In genomic region chr5:73186976-73187375, GRCh38 we compare ENCODE assay signal across 33 cellular contexts. TPM values are rescaled to one million over a fixed set of nuclear protein-coding genes. Genes with fewer than 3 reads are reported as not detected.
"Had no signal": no experiment of that assay in that cellular context is flagged by ENCODE, and none has a peak within 500 bp of the region (broad histone marks: within the 10 kb centered on the region; RNA-seq: fewer than 3 reads in every experiment).

No MANE protein-coding gene starts in this region.

- H3K9me3 ChIP-seq: gastrocnemius medialis, pancreas, prostate gland, suprapubic skin had no signal

- H3K9me3 Mint-ChIP-seq: central memory CD8-positive, alpha-beta T cell had no signal

- H3K4me2 ChIP-seq: smooth muscle cell had no signal

- H3K4me3 ChIP-seq: esophagus muscularis mucosa, gastrocnemius medialis, left ventricle myocardium inferior, pancreas, prostate gland, smooth muscle cell, stomach, suprapubic skin, tibial artery had no signal

- H3K36me3 ChIP-seq: esophagus muscularis mucosa, gastrocnemius medialis, left ventricle myocardium inferior, pancreas, prostate gland, stomach, suprapubic skin, tibial artery had no signal

- H3K27ac Mint-ChIP-seq: activated CD4-positive, alpha-beta T cell treated with anti-CD3 and anti-CD28 coated beads, Interleukin-2, amount 10 ng/mL, durations not matched to agents 7 days and 5 days; activated CD8-positive, alpha-beta memory T cell treated with anti-CD3 and anti-CD28 coated beads, Interleukin-2, amount 10 ng/mL, durations not matched to agents 7 days and 5 days; activated CD8-positive, alpha-beta T cell treated with anti-CD3 and anti-CD28 coated beads for 36 hours; activated naive CD4-positive, alpha-beta T cell treated with anti-CD3 and anti-CD28 coated beads, Interleukin-2, amount 50 U/mL, for 72 hours; activated T-cell treated with anti-CD3 and anti-CD28 coated beads, Interleukin-2, amount 50 U/mL, for 72 hours; dendritic cell treated with granulocyte-macrophage colony-stimulating factor and Interleukin-4, amounts not matched to agents 40 ng/mL and 50 ng/mL, for 4 days; naive thymus-derived CD4-positive, alpha-beta T cell; stimulated activated naive B cell treated with anti-CD40 and anti-IgM and Interleukin-4, amounts not matched to agents 10 μg/mL and 1 μg/mL and 100 μg/mL, for 72 hours had no signal

- H3K36me3 Mint-ChIP-seq: activated CD8-positive, alpha-beta memory T cell treated with anti-CD3 and anti-CD28 coated beads, Interleukin-2, amount 10 ng/mL, durations not matched to agents 7 days and 5 days had no signal

- H3K4me1 Mint-ChIP-seq: activated CD4-positive, alpha-beta T cell treated with anti-CD3 and anti-CD28 coated beads, Interleukin-2, amount 10 ng/mL, durations not matched to agents 7 days and 5 days; activated CD8-positive, alpha-beta memory T cell treated with anti-CD3 and anti-CD28 coated beads, Interleukin-2, amount 10 ng/mL, durations not matched to agents 7 days and 5 days; central memory CD8-positive, alpha-beta T cell; naive thymus-derived CD4-positive, alpha-beta T cell; stimulated activated naive B cell treated with anti-CD40 and anti-IgM and Interleukin-4, amounts not matched to agents 10 μg/mL and 1 μg/mL and 100 μg/mL, for 72 hours had no signal

- H3K27me3 ChIP-seq: pancreas had no signal

- ATAC-seq: activated CD8-positive, alpha-beta memory T cell treated with anti-CD3 and anti-CD28 coated beads, Interleukin-2, amount 10 ng/mL, durations not matched to agents 7 days and 5 days; activated CD8-positive, alpha-beta T cell treated with anti-CD3 and anti-CD28 coated beads for 36 hours; activated naive CD4-positive, alpha-beta T cell treated with anti-CD3 and anti-CD28 coated beads, Interleukin-2, amount 50 U/mL, for 72 hours; activated T-cell treated with anti-CD3 and anti-CD28 coated beads, Interleukin-2, amount 50 U/mL, for 72 hours; gastrocnemius medialis; naive thymus-derived CD4-positive, alpha-beta T cell; pancreas; sciatic nerve; stimulated activated naive B cell treated with anti-CD40 and anti-IgM and Interleukin-4, amounts not matched to agents 10 μg/mL and 1 μg/mL and 100 μg/mL, for 72 hours had no signal

- H3K4me3 Mint-ChIP-seq: activated CD4-positive, alpha-beta T cell treated with anti-CD3 and anti-CD28 coated beads, Interleukin-2, amount 10 ng/mL, durations not matched to agents 7 days and 5 days; activated CD8-positive, alpha-beta memory T cell treated with anti-CD3 and anti-CD28 coated beads, Interleukin-2, amount 10 ng/mL, durations not matched to agents 7 days and 5 days; activated CD8-positive, alpha-beta T cell treated with anti-CD3 and anti-CD28 coated beads for 36 hours; activated T-cell treated with anti-CD3 and anti-CD28 coated beads, Interleukin-2, amount 50 U/mL, for 72 hours; central memory CD8-positive, alpha-beta T cell; dendritic cell treated with granulocyte-macrophage colony-stimulating factor and Interleukin-4, amounts not matched to agents 40 ng/mL and 50 ng/mL, for 4 days; naive thymus-derived CD4-positive, alpha-beta T cell; stimulated activated naive B cell treated with anti-CD40 and anti-IgM and Interleukin-4, amounts not matched to agents 10 μg/mL and 1 μg/mL and 100 μg/mL, for 72 hours had no signal

- FAIRE-seq: bronchial epithelial cell, pancreas had no signal

- H3K4me1 ChIP-seq: prostate gland, suprapubic skin had no signal

- H3K27ac ChIP-seq: esophagus muscularis mucosa, gastrocnemius medialis, left ventricle myocardium inferior, pancreas, prostate gland, stomach, suprapubic skin, tibial artery had no signal

- DNase-seq: activated CD4-positive, alpha-beta T cell treated with anti-CD3 and anti-CD28 coated beads, Interleukin-2, amount 10 ng/mL, durations not matched to agents 7 days and 5 days; activated CD4-positive, CD25-positive, alpha-beta regulatory T cell treated with anti-CD3 and anti-CD28 coated beads, Interleukin-2, amount 50 U/mL, for 72 hours; activated CD8-positive, alpha-beta memory T cell treated with anti-CD3 and anti-CD28 coated beads, Interleukin-2, amount 10 ng/mL, durations not matched to agents 7 days and 5 days; activated CD8-positive, alpha-beta T cell treated with anti-CD3 and anti-CD28 coated beads for 36 hours; activated naive CD4-positive, alpha-beta T cell; activated T-cell treated with anti-CD3 and anti-CD28 coated beads, Interleukin-2, amount 50 U/mL, for 72 hours; anterior cingulate cortex; gastrocnemius medialis; glutamatergic neuron; islet precursor cell; left ventricle myocardium inferior; naive thymus-derived CD4-positive, alpha-beta T cell; pancreas; retina; stimulated activated CD4-positive, alpha-beta T cell treated with anti-CD3 and anti-CD28 coated beads, Interleukin-15, amount 100 ng/mL, for 24 hours; stimulated activated CD4-positive, alpha-beta T cell treated with anti-CD3 and anti-CD28 coated beads, Interleukin-2, amount 100 ng/mL, for 24 hours; stimulated activated naive B cell treated with anti-CD40 and anti-IgM and Interleukin-4, amounts not matched to agents 10 μg/mL and 1 μg/mL and 100 μg/mL, for 72 hours; stomach; T-helper 2 cell; tibial artery had no signal

RNA-seq across cellular contexts. Expression of gene TMEM174, which starts 14.0 kb away (rescaled TPM):
- total RNA-seq: activated CD4-positive, alpha-beta T cell treated with anti-CD3 and anti-CD28 coated beads, Interleukin-2, amount 10 ng/mL, durations not matched to agents 7 days and 5 days; activated CD8-positive, alpha-beta memory T cell treated with anti-CD3 and anti-CD28 coated beads, Interleukin-2, amount 10 ng/mL, durations not matched to agents 7 days and 5 days; activated CD8-positive, alpha-beta T cell treated with anti-CD3 and anti-CD28 coated beads for 36 hours; activated naive CD4-positive, alpha-beta T cell treated with anti-CD3 and anti-CD28 coated beads, Interleukin-2, amount 50 U/mL, for 72 hours; activated T-cell treated with anti-CD3 and anti-CD28 coated beads, Interleukin-2, amount 50 U/mL, for 72 hours; bronchial epithelial cell; esophagus muscularis mucosa; gastrocnemius medialis; left ventricle myocardium inferior; lung microvascular endothelial cell; naive thymus-derived CD4-positive, alpha-beta T cell; pancreas; prostate gland; sciatic nerve; smooth muscle cell; stomach; suprapubic skin; urinary bladder had no signal
- polyA plus RNA-seq: adipose tissue; naive thymus-derived CD4-positive, alpha-beta T cell; neural cell; pancreas; smooth muscle cell; stomach; urinary bladder had no signal
